In the genomic region with DNA sequence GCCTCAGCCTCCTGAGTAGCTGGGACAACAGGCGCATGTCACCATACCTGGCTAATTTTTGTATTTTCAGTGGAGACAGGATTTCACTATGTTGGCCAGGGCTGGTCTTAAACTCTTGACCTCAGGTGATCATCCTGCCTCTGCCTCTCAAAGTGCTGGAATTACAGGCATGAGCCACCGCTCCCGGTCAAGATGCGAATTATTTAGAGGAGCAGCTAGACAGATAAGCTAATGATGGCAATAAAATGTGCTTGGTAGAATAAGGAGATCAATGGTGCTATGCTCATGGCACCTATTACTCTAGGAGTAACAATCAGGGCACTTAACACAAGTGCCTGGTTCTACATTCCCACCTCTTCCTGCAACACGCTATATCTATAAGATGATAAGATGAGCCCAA, we compare ENCODE assay signal across 1 cellular context.
TF ChIP-seq lines count a peak whose summit lies in the region.

No MANE protein-coding gene starts in this region.

TF ChIP-seq in HepG2, 621 proteins besides CTCF, POLR2A, EP300 and RAD21 (continued from another document):
- TF ChIP-seq MEIS2 (CRISPR knock-in tag; IDR thresholded peaks at IDR 0.05) (no peak), ZNF205 (CRISPR knock-in tag; IDR thresholded peaks at IDR 0.05) (no peak), ZNF460 (CRISPR knock-in tag; IDR thresholded peaks at IDR 0.05; ENCODE audit: borderline replicate concordance) (no peak), SAP130 (CRISPR knock-in tag; IDR thresholded peaks at IDR 0.05; ENCODE audit: low read depth) (0 out of 2 replicates have a peak, but pooled peaks have one; percentile 15), ZNF264 (CRISPR knock-in tag; IDR thresholded peaks at IDR 0.05) (no peak), ZBTB38 (CRISPR knock-in tag; IDR thresholded peaks at IDR 0.05) (0 out of 2 replicates have a peak, but pooled peaks have one; percentile 16), ZNF331 (CRISPR knock-in tag; IDR thresholded peaks at IDR 0.05) (no peak), TBX2 (CRISPR knock-in tag; IDR thresholded peaks at IDR 0.05; ENCODE audit: borderline replicate concordance) (no peak), CHD4 (IDR thresholded peaks at IDR 0.05; ENCODE audit: borderline replicate concordance, low read length) (peak; percentile 55; the same call in 1 of the 2 replicates), ZNF883 (CRISPR knock-in tag; IDR thresholded peaks at IDR 0.05; ENCODE audit: not compliant biosample characterization) (no peak), ZMYM4 (CRISPR knock-in tag; IDR thresholded peaks at IDR 0.05) (no peak), ZNF232 (CRISPR knock-in tag; IDR thresholded peaks at IDR 0.05; ENCODE audit: borderline replicate concordance) (no peak), ZNF33B (CRISPR knock-in tag; IDR thresholded peaks at IDR 0.05) (no peak), SMAD3 (CRISPR knock-in tag; IDR thresholded peaks at IDR 0.05) (no peak)
- TF ChIP-seq, protein P1, sequence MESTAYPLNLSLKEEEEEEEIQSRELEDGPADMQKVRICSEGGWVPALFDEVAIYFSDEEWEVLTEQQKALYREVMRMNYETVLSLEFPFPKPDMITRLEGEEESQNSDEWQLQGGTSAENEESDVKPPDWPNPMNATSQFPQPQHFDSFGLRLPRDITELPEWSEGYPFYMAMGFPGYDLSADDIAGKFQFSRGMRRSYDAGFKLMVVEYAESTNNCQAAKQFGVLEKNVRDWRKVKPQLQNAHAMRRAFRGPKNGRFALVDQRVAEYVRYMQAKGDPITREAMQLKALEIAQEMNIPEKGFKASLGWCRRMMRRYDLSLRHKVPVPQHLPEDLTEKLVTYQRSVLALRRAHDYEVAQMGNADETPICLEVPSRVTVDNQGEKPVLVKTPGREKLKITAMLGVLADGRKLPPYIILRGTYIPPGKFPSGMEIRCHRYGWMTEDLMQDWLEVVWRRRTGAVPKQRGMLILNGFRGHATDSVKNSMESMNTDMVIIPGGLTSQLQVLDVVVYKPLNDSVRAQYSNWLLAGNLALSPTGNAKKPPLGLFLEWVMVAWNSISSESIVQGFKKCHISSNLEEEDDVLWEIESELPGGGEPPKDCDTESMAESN (CRISPR knock-in tag; conservative IDR thresholded peaks at IDR 0.05): peak; percentile 48; the same call in 1 of the 2 replicates
- TF ChIP-seq, protein P2, sequence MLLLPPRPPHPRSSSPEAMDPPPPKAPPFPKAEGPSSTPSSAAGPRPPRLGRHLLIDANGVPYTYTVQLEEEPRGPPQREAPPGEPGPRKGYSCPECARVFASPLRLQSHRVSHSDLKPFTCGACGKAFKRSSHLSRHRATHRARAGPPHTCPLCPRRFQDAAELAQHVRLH (CRISPR knock-in tag; IDR thresholded peaks at IDR 0.05; ENCODE audit: borderline replicate concordance, low read depth): peak; percentile 39; the same call in 1 of the 2 replicates
- TF ChIP-seq, protein P3, sequence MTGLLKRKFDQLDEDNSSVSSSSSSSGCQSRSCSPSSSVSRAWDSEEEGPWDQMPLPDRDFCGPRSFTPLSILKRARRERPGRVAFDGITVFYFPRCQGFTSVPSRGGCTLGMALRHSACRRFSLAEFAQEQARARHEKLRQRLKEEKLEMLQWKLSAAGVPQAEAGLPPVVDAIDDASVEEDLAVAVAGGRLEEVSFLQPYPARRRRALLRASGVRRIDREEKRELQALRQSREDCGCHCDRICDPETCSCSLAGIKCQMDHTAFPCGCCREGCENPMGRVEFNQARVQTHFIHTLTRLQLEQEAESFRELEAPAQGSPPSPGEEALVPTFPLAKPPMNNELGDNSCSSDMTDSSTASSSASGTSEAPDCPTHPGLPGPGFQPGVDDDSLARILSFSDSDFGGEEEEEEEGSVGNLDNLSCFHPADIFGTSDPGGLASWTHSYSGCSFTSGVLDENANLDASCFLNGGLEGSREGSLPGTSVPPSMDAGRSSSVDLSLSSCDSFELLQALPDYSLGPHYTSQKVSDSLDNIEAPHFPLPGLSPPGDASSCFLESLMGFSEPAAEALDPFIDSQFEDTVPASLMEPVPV (CRISPR knock-in tag; IDR thresholded peaks at IDR 0.05): no peak
- TF ChIP-seq, protein P4, sequence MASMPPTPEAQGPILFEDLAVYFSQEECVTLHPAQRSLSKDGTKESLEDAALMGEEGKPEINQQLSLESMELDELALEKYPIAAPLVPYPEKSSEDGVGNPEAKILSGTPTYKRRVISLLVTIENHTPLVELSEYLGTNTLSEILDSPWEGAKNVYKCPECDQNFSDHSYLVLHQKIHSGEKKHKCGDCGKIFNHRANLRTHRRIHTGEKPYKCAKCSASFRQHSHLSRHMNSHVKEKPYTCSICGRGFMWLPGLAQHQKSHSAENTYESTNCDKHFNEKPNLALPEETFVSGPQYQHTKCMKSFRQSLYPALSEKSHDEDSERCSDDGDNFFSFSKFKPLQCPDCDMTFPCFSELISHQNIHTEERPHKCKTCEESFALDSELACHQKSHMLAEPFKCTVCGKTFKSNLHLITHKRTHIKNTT (CRISPR knock-in tag; IDR thresholded peaks at IDR 0.05): no peak
